1 cellular context compared by ENCODE assay signal in genomic region chr16:57447142-57447962, GRCh38.
TF ChIP-seq lines count a peak whose summit lies in the region.

TSS of gene CIAPIN1 (minus strand) at chr16:57447385. CDS start at chr16:57440928, 6,457 bp downstream.
TSS of gene COQ9 (plus strand) at chr16:57447479. CDS start at chr16:57447506, 27 bp downstream.

TF ChIP-seq in HepG2, 621 proteins besides CTCF, POLR2A, EP300 and RAD21 (continued from another document and continues in another):
- peak; percentile 98 for TF ChIP-seq GMEB2 (CRISPR knock-in tag; IDR thresholded peaks at IDR 0.05; ENCODE audit: low read depth)
- peak; percentile 99 for TF ChIP-seq GMEB1 (CRISPR knock-in tag; IDR thresholded peaks at IDR 0.05; ENCODE audit: borderline replicate concordance)
- no peak for TF ChIP-seq XBP1 (CRISPR knock-in tag; IDR thresholded peaks at IDR 0.05)
- peak; percentile 61; the same call in 1 of the 2 replicates for TF ChIP-seq ZBTB7B (CRISPR knock-in tag; IDR thresholded peaks at IDR 0.05)
- TF ChIP-seq SRSF9 (IDR thresholded peaks at IDR 0.05; ENCODE audit: borderline replicate concordance, insufficient read depth, low read depth, low read length, poor library complexity, severe bottlenecking): no peak
- peak; percentile 83 for TF ChIP-seq TP53 (CRISPR knock-in tag; conservative IDR thresholded peaks at IDR 0.05)
- no peak for TF ChIP-seq ZNF660 (CRISPR knock-in tag; IDR thresholded peaks at IDR 0.05; ENCODE audit: borderline replicate concordance, low read depth)
- no peak for TF ChIP-seq RBM22 (optimal IDR thresholded peaks at IDR 0.05; ENCODE audit: low read length)
- peak; percentile 99 for TF ChIP-seq SAP130 (CRISPR knock-in tag; IDR thresholded peaks at IDR 0.05; ENCODE audit: low read depth)
- peak; percentile 93 for TF ChIP-seq HMGXB3 (CRISPR knock-in tag; IDR thresholded peaks at IDR 0.05; ENCODE audit: borderline replicate concordance)
- TF ChIP-seq ERF (CRISPR knock-in tag; IDR thresholded peaks at IDR 0.05): peak; percentile 96
- no peak for TF ChIP-seq DDIT3 (CRISPR knock-in tag; IDR thresholded peaks at IDR 0.05)
- no peak for TF ChIP-seq LRRFIP1 (CRISPR knock-in tag; conservative IDR thresholded peaks at IDR 0.05)
- no peak for TF ChIP-seq ATF6 (CRISPR knock-in tag; conservative IDR thresholded peaks at IDR 0.05)
- peak; percentile 90; the same call in 1 of the 2 replicates for TF ChIP-seq ZNF230 (CRISPR knock-in tag; IDR thresholded peaks at IDR 0.05)
- TF ChIP-seq ZNF3 (CRISPR knock-in tag; IDR thresholded peaks at IDR 0.05): no peak
- no peak; the same call in 1 of the 2 replicates for TF ChIP-seq ETV6 (CRISPR knock-in tag; conservative IDR thresholded peaks at IDR 0.05)
- TF ChIP-seq ZNF468 (CRISPR knock-in tag; IDR thresholded peaks at IDR 0.05): no peak
- no peak for TF ChIP-seq ZNF720 (CRISPR knock-in tag; IDR thresholded peaks at IDR 0.05)
- peak; percentile 72 for TF ChIP-seq SP2 (CRISPR knock-in tag; IDR thresholded peaks at IDR 0.05)
- no peak for TF ChIP-seq SOX13 (IDR thresholded peaks at IDR 0.05)
- TF ChIP-seq SOX13 (CRISPR knock-in tag; conservative IDR thresholded peaks at IDR 0.05 in 1 of 2, IDR thresholded peaks at IDR 0.05 in 1 of 2): peak in 1 of 2 experiments; percentile 52; a peak in 2 of 4 replicates
- TF ChIP-seq TARDBP (CRISPR knock-in tag; IDR thresholded peaks at IDR 0.05): peak; percentile 94
- TF ChIP-seq RERE (CRISPR knock-in tag; IDR thresholded peaks at IDR 0.05; ENCODE audit: low read depth): peak; percentile 57; the same call in 1 of the 2 replicates
- TF ChIP-seq ZNF629 (CRISPR knock-in tag; conservative IDR thresholded peaks at IDR 0.05): peak; percentile 73
- 0 out of 2 replicates have a peak, but pooled peaks have one; percentile 84 for TF ChIP-seq ZNF577 (CRISPR knock-in tag; IDR thresholded peaks at IDR 0.05; ENCODE audit: borderline replicate concordance, low read depth)
- peak; percentile 14; the same call in 1 of the 2 replicates for TF ChIP-seq RCOR2 (CRISPR knock-in tag; IDR thresholded peaks at IDR 0.05)
- TF ChIP-seq CREB3 (CRISPR knock-in tag; IDR thresholded peaks at IDR 0.05): 0 out of 2 replicates have a peak, but pooled peaks have one; percentile 53
- 0 out of 2 replicates have a peak, but pooled peaks have one; percentile 43 for TF ChIP-seq SMAD9 (CRISPR knock-in tag; IDR thresholded peaks at IDR 0.05)
- peak; percentile 86; the same call in 1 of the 2 replicates for TF ChIP-seq NCOR1 (IDR thresholded peaks at IDR 0.05; ENCODE audit: borderline replicate concordance, low read length)
- no peak for TF ChIP-seq ZXDC (CRISPR knock-in tag; IDR thresholded peaks at IDR 0.05)
- peak; percentile 88 for TF ChIP-seq GFI1 (CRISPR knock-in tag; IDR thresholded peaks at IDR 0.05; ENCODE audit: borderline replicate concordance)
- TF ChIP-seq ZNF792 (CRISPR knock-in tag; IDR thresholded peaks at IDR 0.05): peak; percentile 84
- TF ChIP-seq ZNF282 (IDR thresholded peaks at IDR 0.05; ENCODE audit: partially characterized antibody): no peak
- peak; percentile 97 for TF ChIP-seq ZNF451 (CRISPR knock-in tag; IDR thresholded peaks at IDR 0.05)
- peak; percentile 98; the same call in 1 of the 2 replicates for TF ChIP-seq PCBP1 (IDR thresholded peaks at IDR 0.05; ENCODE audit: borderline replicate concordance, low read depth, low read length)
- peak; percentile 98 for TF ChIP-seq MEIS1 (CRISPR knock-in tag; IDR thresholded peaks at IDR 0.05; ENCODE audit: borderline replicate concordance)
